In genomic region chr11:18011633-18012313, GRCh38 we compare ENCODE assay signal across 8 cellular contexts. TPM values are rescaled to one million over a fixed set of nuclear protein-coding genes. Genes with fewer than 3 reads are reported as not detected.
DNase-seq lines count a peak whose midpoint lies in the region; ATAC-seq and TF ChIP-seq lines count a peak whose summit lies in the region.

No MANE protein-coding gene starts in this region.

- H3K36me3 ChIP-seq in heart left ventricle (peaks cover 0 to 3% (median under 1%) of the 10 kb centered on the region in 9 donors), adipocyte (ENCODE audit: control insufficient read depth, insufficient read depth, low read length, severe bottlenecking) (no peaks in the 10 kb centered on the region), right lobe of liver (no peaks in the 10 kb centered on the region), thymus (ENCODE audit: control insufficient read depth, insufficient read depth) (no peaks in the 10 kb centered on the region)

- DNase-seq in heart left ventricle (peak in 2 of 5 donors; percentile 6 to 19), left cardiac atrium (no peak), adipocyte (ENCODE audit: low read depth) (no peak), right lobe of liver (no peak), SHP77 treated with DMSO at 0.1 percent for 48 hours (lab: John Stamatoyannopoulos, UW) (no peak)

- TF ChIP-seq CTCF in heart left ventricle (IDR thresholded peaks at IDR 0.05) (no peak), right lobe of liver (IDR thresholded peaks at IDR 0.05) (no peak)

- 61 to 70% (median 64%) methylated on average over 18 of the region's 18 CpGs for WGBS in heart left ventricle, 4 donors
- 75% methylated on average over 17 of the region's 18 CpGs for WGBS in right lobe of liver (ENCODE audit: insufficient coverage, low coverage, low lambda C conversion rate, missing lambda C conversion rate)
- WGBS in thymus: 94% methylated on average over 18 of the region's 18 CpGs

- peak overlapping the region; percentile 90 for H3K9ac ChIP-seq in adipocyte (ENCODE audit: low read length)

- ATAC-seq in heart left ventricle (no peak), left cardiac atrium (no peak), right lobe of liver (no peak), HG03565 (IDR thresholded peaks at IDR 0.05; ENCODE audit: unreplicated experiment) (no peak), GM19455 (IDR thresholded peaks at IDR 0.05; ENCODE audit: unreplicated experiment) (no peak)

- intact Hi-C loops in heart left ventricle (cut with DNase I) (loop anchor here in 8 of 10 donors (2.0 to 10.0 kb wide), 3 partner anchors 91 to 95 kb away; partner anchors contain the start of gene SAAL1 (in 6 of the 8)), left cardiac atrium (cut with DNase I) (loop anchor here in 1 of 2 donors (5.0 kb wide), 1 partner anchor 96 kb away; the partner anchor contains the start of gene SAAL1), right lobe of liver (cut with DNase I) (no loop called here)

- H3K9me3 ChIP-seq in heart left ventricle (peaks cover 0 to 6% (median 0%) of the 10 kb centered on the region in 12 donors), adipocyte (ENCODE audit: control insufficient read depth, low read length) (no peaks in the 10 kb centered on the region), right lobe of liver (no peaks in the 10 kb centered on the region), thymus (ENCODE audit: control insufficient read depth) (no peaks in the 10 kb centered on the region)

- peak overlapping the region in 5 of 12 donors; percentile 71 to 83 (median 80) for H3K27ac ChIP-seq in heart left ventricle
- H3K27ac ChIP-seq in right lobe of liver: no peak overlapping the region
- H3K27ac ChIP-seq in thymus (ENCODE audit: low read depth): no peak overlapping the region

- TF ChIP-seq POLR2A in heart left ventricle (IDR thresholded peaks at IDR 0.05): no peak
- TF ChIP-seq POLR2A in right lobe of liver (IDR thresholded peaks at IDR 0.05): no peak

- H3K4me1 ChIP-seq in heart left ventricle (peaks cover 0 to 18% (median 6%) of the 10 kb centered on the region in 12 donors), adipocyte (ENCODE audit: control insufficient read depth, insufficient read depth, low read length) (peaks cover 21% of the 10 kb centered on the region), right lobe of liver (peaks cover 0 to 9% (median 0%) of the 10 kb centered on the region in 4 donors), thymus (ENCODE audit: control insufficient read depth, insufficient read depth, low read length) (peaks cover 7% of the 10 kb centered on the region)

- H3K4me3 ChIP-seq in heart left ventricle (peak overlapping the region in 10 of 12 donors; percentile 68 to 97 (median 80)), adipocyte (ENCODE audit: low read length) (peak overlapping the region; percentile 99), right lobe of liver (peak overlapping the region; percentile 62 to 91 (median 75)), thymus (ENCODE audit: low read length) (peak overlapping the region; percentile 83)

- H3K27me3 ChIP-seq in heart left ventricle (no peaks in the 10 kb centered on the region), adipocyte (replicated peaks; ENCODE audit: control insufficient read depth, insufficient read depth, low read length) (peaks cover 3% of the 10 kb centered on the region), right lobe of liver (no peaks in the 10 kb centered on the region), thymus (ENCODE audit: control insufficient read depth, insufficient read depth) (no peaks in the 10 kb centered on the region)

RNA-seq across cellular contexts. Expression of gene SERGEF, which starts 1.1 kb away (rescaled TPM):
- total RNA-seq in heart left ventricle (10 to 100 TPM; 11.6 to 26.4 (median 22.1) TPM), left cardiac atrium (10 to 100 TPM; 21.1 to 28.2 TPM), right lobe of liver (10 to 100 TPM in 4 of 6 experiments, 1 to 10 TPM in 2; 8.4 to 19.5 (median 15.8) TPM)
- polyA plus RNA-seq in heart left ventricle (10 to 100 TPM; 16.0 to 55.0 TPM), thymus (84.2 TPM)

RNA-seq across cellular contexts. Expression of gene TPH1, which starts 34.3 kb away (rescaled TPM):
- under 1 TPM in 4 of 9 donors, not detected in 5; 0.06 to 0.45 (median 0.19) TPM for total RNA-seq in heart left ventricle
- under 1 TPM; 0.11 to 0.19 TPM for polyA plus RNA-seq in heart left ventricle
- under 1 TPM; 0.03 to 0.18 TPM for total RNA-seq in left cardiac atrium
- under 1 TPM in 5 of 6 experiments, not detected in 1; 0.07 to 0.25 (median 0.12) TPM for total RNA-seq in right lobe of liver
- polyA plus RNA-seq in thymus: 0.75 TPM

Comparison
In these comparisons a context has a peak if more than half of its experiments do, and no peak if none do; other contexts are left out.
1. intact Hi-C loops: an anchor here in heart left ventricle (2.0 to 10.0 kb wide); none called in right lobe of liver.